In the genomic region with DNA sequence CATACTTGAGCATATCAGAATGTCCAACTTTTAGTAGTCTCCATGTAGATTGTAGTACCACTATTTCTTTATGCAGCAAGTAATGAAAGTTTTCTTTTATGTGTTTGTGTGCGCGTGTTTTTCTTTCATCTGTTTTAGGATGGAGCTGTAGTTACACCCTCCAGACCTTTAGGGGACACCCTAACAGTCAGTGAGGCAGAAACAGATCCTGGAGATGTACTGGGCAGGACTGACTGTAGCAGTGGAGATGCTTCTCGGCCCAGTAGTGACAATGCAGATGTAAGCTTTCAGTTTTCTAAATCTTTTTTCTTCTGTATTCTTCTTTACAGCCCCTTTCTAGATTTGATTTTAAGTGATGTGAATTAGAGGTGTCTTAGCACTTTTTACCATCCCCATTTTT, we compare ENCODE assay signal across 8 cellular contexts.
A peak's percentile ranks its signal among the peaks of the same experiment; 100 is the strongest.
DNase-seq lines count a peak whose midpoint lies in the region; ATAC-seq and TF ChIP-seq lines count a peak whose summit lies in the region.

No MANE protein-coding gene starts in this region.

- H3K27ac ChIP-seq in skin epidermis: peak overlapping the region in 13 of 21 experiments; percentile 13 to 73 (median 36)

- no peak for DNase-seq in activated CD4-positive, CD25-positive, alpha-beta regulatory T cell (lab: John Stamatoyannopoulos, UW)
- DNase-seq in RPMI7951 (ENCODE audit: low read depth): peak; percentile 83
- DNase-seq in fibroblast of the aortic adventitia (ENCODE audit: low read depth): no peak
- no peak for DNase-seq in GM19238 (ENCODE audit: insufficient read length, low spot score)
- DNase-seq in RPMI8226: no peak
- DNase-seq in nucleus accumbens (lab: John Stamatoyannopoulos, UW): no peak

- peak; percentile 32 for TF ChIP-seq CTCF in fibroblast of the aortic adventitia (IDR thresholded peaks at IDR 0.05; ENCODE audit: insufficient read depth, low read length)

- H3K4me3 ChIP-seq in fibroblast of the aortic adventitia (ENCODE audit: low read depth, low read length) (no peak overlapping the region), skin epidermis (no peak overlapping the region)

- ATAC-seq in activated CD4-positive, CD25-positive, alpha-beta regulatory T cell treated with anti-CD3 and anti-CD28 coated beads, Interleukin-2, amount 50 U/mL, for 24 hours: peak; percentile 54 to 70
